13 cellular contexts compared by ENCODE assay signal in the genomic region with DNA sequence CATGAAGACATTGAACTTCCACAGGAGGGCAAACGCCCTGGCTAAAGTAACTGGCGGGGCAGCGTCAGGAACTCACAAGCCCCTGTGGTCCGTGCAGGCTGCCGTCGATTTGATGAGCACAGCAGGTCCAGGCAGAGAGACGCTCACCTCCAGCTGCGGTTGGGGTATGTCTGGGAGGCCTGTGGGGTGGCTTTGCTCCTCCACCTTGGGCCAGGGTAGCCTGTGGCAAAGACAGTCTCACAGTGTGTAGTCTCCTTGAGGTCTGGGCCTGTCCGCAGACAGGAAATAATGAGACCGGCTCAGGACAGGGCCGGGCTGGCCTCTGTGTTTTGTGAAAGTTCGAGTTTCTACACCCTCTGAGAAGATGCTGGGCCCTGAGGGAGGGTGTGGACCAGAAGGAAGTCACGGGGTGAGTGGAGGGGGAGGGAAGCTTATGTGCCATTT.
DNase-seq lines count a peak whose midpoint lies in the region; ATAC-seq and TF ChIP-seq lines count a peak whose summit lies in the region.
"Had no signal": no experiment of that assay in that cellular context is flagged by ENCODE, and none has a peak within 500 bp of the region (broad histone marks: within the 10 kb centered on the region; RNA-seq: fewer than 3 reads in every experiment).

No MANE protein-coding gene starts in this region.

- ATAC-seq in left colon (no peak), sciatic nerve (peak; percentile 54), GM19328 (IDR thresholded peaks at IDR 0.05; ENCODE audit: unreplicated experiment) (no peak), GM21381 (IDR thresholded peaks at IDR 0.05; ENCODE audit: unreplicated experiment) (no peak)

- peaks cover under 1 to 6% (median under 1%) of the 10 kb centered on the region in 5 experiments for H3K9me3 Mint-ChIP-seq in brain

- no peak for TF ChIP-seq CTCF in brain (conservative IDR thresholded peaks at IDR 0.05)

- H3K36me3 Mint-ChIP-seq in brain = no peaks in the 10 kb centered on the region

- no peak overlapping the region for H3K4me3 Mint-ChIP-seq in brain

- DNase-seq in D341Med (ENCODE audit: low spot score) (peak; percentile 40), left colon (peak; percentile 32 to 33), sciatic nerve (ENCODE audit: low spot score) (peak; percentile 65), NCI-H2171 (lab: John Stamatoyannopoulos, UW) (no peak), retina (no peak)
- DNase-seq: activated T-cell treated with anti-CD3 and anti-CD28 coated beads for 4 hours; C1 segment of cervical spinal cord; dermis blood vessel endothelial cell; NCI-H2171 treated with DMSO at 0.1 percent for 48 hours; stimulated activated CD4-positive, alpha-beta T cell treated with anti-CD3 and anti-CD28 coated beads, Interleukin-1b, Interleukin-23, amount 100 ng/mL, for 48 hours had no signal

- peaks cover 46% of the 10 kb centered on the region for H3K4me1 Mint-ChIP-seq in brain

- peak overlapping the region in 4 of 5 experiments; percentile 60 to 92 (median 74) for H3K27ac Mint-ChIP-seq in brain

- intact Hi-C loops in left colon (cut with DNase I, micrococcal nuclease) (no loop called here), sciatic nerve (cut with DNase I) (no loop called here)

- peaks cover under 1% of the 10 kb centered on the region for H3K27me3 Mint-ChIP-seq in brain

Comparison
In these comparisons a context has a peak if more than half of its experiments do, and no peak if none do; other contexts are left out.
1. DNase-seq: peak in D341Med (single experiment), left colon (2 of 2) and sciatic nerve (single experiment); none in NCI-H2171 (single experiment) and retina (single experiment).